In genomic region chr11:10012068-10012467, GRCh38 we compare ENCODE assay signal across 33 cellular contexts.
"Had no signal": no experiment of that assay in that cellular context is flagged by ENCODE, and none has a peak within 500 bp of the region (broad histone marks: within the 10 kb centered on the region; RNA-seq: fewer than 3 reads in every experiment).

No MANE protein-coding gene starts in this region.

- H3K4me1 ChIP-seq: adrenal gland, ascending aorta, body of pancreas, breast epithelium had no signal

- H3K4me3 ChIP-seq: adrenal gland, ascending aorta, body of pancreas, breast epithelium, cardiac muscle cell had no signal

- H3K27me3 ChIP-seq: adrenal gland, ascending aorta, body of pancreas, brain microvascular endothelial cell, breast epithelium, cardiac muscle cell had no signal

- FAIRE-seq: astrocyte, bronchial epithelial cell had no signal

- H3K36me3 ChIP-seq: adrenal gland, ascending aorta, brain microvascular endothelial cell, breast epithelium, cardiac muscle cell had no signal

- ATAC-seq: activated naive CD4-positive, alpha-beta T cell treated with anti-CD3 and anti-CD28 coated beads, Interleukin-2, amount 50 U/mL, for 72 hours; activated naive CD8-positive, alpha-beta T cell treated with anti-CD3 and anti-CD28 coated beads, Interleukin-2, amount 50 U/mL, for 24 hours; activated T-cell treated with anti-CD3 and anti-CD28 coated beads, Interleukin-2, amount 50 U/mL, for 4 hours; activated T-cell treated with anti-CD3 and anti-CD28 coated beads, Interleukin-2, amount 50 U/mL, for 72 hours; activated T-helper 17 cell treated with anti-CD3 and anti-CD28 coated beads, Interleukin-2, amount 50 U/mL, for 72 hours; body of pancreas had no signal

- H3K27ac ChIP-seq: adrenal gland, ascending aorta, body of pancreas, brain microvascular endothelial cell, breast epithelium, cardiac muscle cell had no signal

- DNase-seq: activated effector memory CD4-positive, alpha-beta T cell treated with anti-CD3 and anti-CD28 coated beads, Interleukin-2, amount 50 U/mL, for 16 hours; activated effector memory CD4-positive, alpha-beta T cell treated with Interleukin-2 at 50 U/mL for 16 hours; activated gamma-delta T cell; activated gamma-delta T cell treated with Interleukin-2 at 50 U/mL for 16 hours; activated naive CD4-positive, alpha-beta T cell; activated naive CD4-positive, alpha-beta T cell treated with anti-CD3 and anti-CD28 coated beads for 36 hours; activated naive CD4-positive, alpha-beta T cell treated with anti-CD3 and anti-CD28 coated beads, Interleukin-2, amount 10 ng/mL, durations not matched to agents 7 days and 5 days; activated naive CD4-positive, alpha-beta T cell treated with anti-CD3 and anti-CD28 coated beads, Interleukin-2, amount 50 U/mL, for 16 hours; activated naive CD4-positive, alpha-beta T cell treated with Interleukin-2 at 50 U/mL for 16 hours; activated naive CD8-positive, alpha-beta T cell treated with anti-CD3 and anti-CD28 coated beads for 36 hours; activated naive CD8-positive, alpha-beta T cell treated with anti-CD3 and anti-CD28 coated beads, Interleukin-2, amount 10 ng/mL, durations not matched to agents 7 days and 5 days; activated naive CD8-positive, alpha-beta T cell treated with anti-CD3 and anti-CD28 coated beads, Interleukin-2, amount 50 U/mL, for 24 hours; activated T-cell treated with anti-CD3 and anti-CD28 coated beads, Interleukin-2, amount 50 U/mL, for 24 hours; activated T-cell treated with anti-CD3 and anti-CD28 coated beads, Interleukin-2, amount 50 U/mL, for 4 hours; activated T-cell treated with anti-CD3 and anti-CD28 coated beads, Interleukin-2, amount 50 U/mL, for 48 hours; activated T-cell treated with anti-CD3 and anti-CD28 coated beads, Interleukin-2, amount 50 U/mL, for 72 hours; adrenal gland; amniotic stem cell; amygdala; anterior cingulate cortex; aorta; body of pancreas; brain microvascular endothelial cell; caudate nucleus; central memory CD4-positive, alpha-beta T cell; cerebellar nuclear complex had no signal
